Comparison of ENCODE assay signal across 20 cellular contexts in genomic region chr11:135008412-135008811, GRCh38.
DNase-seq lines count a peak whose midpoint lies in the region; TF ChIP-seq lines count a peak whose summit lies in the region.
"Had no signal": no experiment of that assay in that cellular context is flagged by ENCODE, and none has a peak within 500 bp of the region (broad histone marks: within the 10 kb centered on the region; RNA-seq: fewer than 3 reads in every experiment).

No MANE protein-coding gene starts in this region.

- H3K9me3 ChIP-seq in SJCRH30 (replicated peaks), result no peaks in the 10 kb centered on the region
- H3K9me3 ChIP-seq in smooth muscle cell (replicated peaks; ENCODE audit: low read depth), result no peaks in the 10 kb centered on the region
- H3K9me3 ChIP-seq: SJSA1 had no signal

- H3K27ac ChIP-seq in SJCRH30, result peak overlapping the region; percentile 77; the same call in 1 of the 2 replicates
- H3K27ac ChIP-seq in layer of hippocampus (ENCODE audit: low read depth, low read length), result peak overlapping the region; percentile 13
- H3K27ac ChIP-seq in smooth muscle cell (ENCODE audit: low read depth), result no peak overlapping the region
- H3K27ac ChIP-seq: SJSA1 had no signal

- no peaks in the 10 kb centered on the region for H3F3A ChIP-seq in smooth muscle cell (ENCODE audit: low read depth)

- H3K9me3 Mint-ChIP-seq in brain, result peaks cover 0 to 30% (median 12%) of the 10 kb centered on the region in 5 experiments

- no peaks in the 10 kb centered on the region for H3K36me3 Mint-ChIP-seq in brain
- H3K36me3 Mint-ChIP-seq: CD4-positive, alpha-beta memory T cell had no signal

- peaks cover 46% of the 10 kb centered on the region for H3K4me1 Mint-ChIP-seq in brain
- H3K4me1 Mint-ChIP-seq: CD4-positive, alpha-beta memory T cell had no signal

- H3K27me3 Mint-ChIP-seq in brain, result peaks cover 3% of the 10 kb centered on the region

- H3K4me3 Mint-ChIP-seq in brain, result peak overlapping the region in 4 of 5 experiments; percentile 5 to 67 (median 54)
- H3K4me3 Mint-ChIP-seq: CD4-positive, alpha-beta memory T cell; HFFc6 had no signal

- H2AFZ ChIP-seq in smooth muscle cell (ENCODE audit: low read depth), result no peak overlapping the region

- no peak for DNase-seq in SJCRH30
- no peak for DNase-seq in smooth muscle cell (lab: John Stamatoyannopoulos, UW; ENCODE audit: unreplicated experiment)
- DNase-seq in GM13976 (ENCODE audit: low spot score), result no peak
- no peak for DNase-seq in kidney glomerular epithelial cell (lab: John Stamatoyannopoulos, UW)
- DNase-seq in islet precursor cell, result no peak
- DNase-seq: C1 segment of cervical spinal cord; CD4-positive, alpha-beta memory T cell; GF-D8; H7; HFFc6; KBM-7; MV-4-11; NCI-H1105; NCI-H146; NCI-H1930; NCI-H2107; NCI-H748 treated with DMSO at 0.1 percent for 48 hours had no signal

- H3K36me3 ChIP-seq in SJCRH30, result no peaks in the 10 kb centered on the region
- H3K36me3 ChIP-seq in smooth muscle cell (ENCODE audit: low read depth), result no peaks in the 10 kb centered on the region
- H3K36me3 ChIP-seq: SJSA1 had no signal

- peak overlapping the region; percentile 75 for H3K4me2 ChIP-seq in smooth muscle cell

- H3K4me1 ChIP-seq in SJCRH30 (peaks cover 27% of the 10 kb centered on the region), smooth muscle cell (ENCODE audit: low read depth) (peaks cover 4% of the 10 kb centered on the region)
- H3K4me1 ChIP-seq: SJSA1 had no signal

- no peaks in the 10 kb centered on the region for H3K79me2 ChIP-seq in smooth muscle cell (ENCODE audit: low read depth)

- H3K4me3 ChIP-seq in SJCRH30 (no peak overlapping the region), smooth muscle cell (no peak overlapping the region)
- H3K4me3 ChIP-seq: SJSA1 had no signal

- TF ChIP-seq CTCF in brain (conservative IDR thresholded peaks at IDR 0.05) (no peak), smooth muscle cell (IDR thresholded peaks at IDR 0.05; ENCODE audit: borderline replicate concordance, insufficient read depth, poor library complexity, severe bottlenecking) (no peak), GM13976 (IDR thresholded peaks at IDR 0.05; ENCODE audit: borderline replicate concordance, control extremely low read depth, extremely low read depth, insufficient read depth, missing control alignments) (no peak)

- 87% methylated on average over 4 of the region's 4 CpGs for WGBS in smooth muscle cell (ENCODE audit: low lambda C conversion rate)

- no peaks in the 10 kb centered on the region for H3K27me3 ChIP-seq in SJCRH30
- H3K27me3 ChIP-seq in layer of hippocampus (ENCODE audit: control insufficient read depth, insufficient read depth, low read length), result no peaks in the 10 kb centered on the region
- H3K27me3 ChIP-seq in smooth muscle cell (ENCODE audit: low read depth), result no peaks in the 10 kb centered on the region
- H3K27me3 ChIP-seq: SJSA1 had no signal

- in situ Hi-C loops in GM13976 (cut with MboI; ENCODE audit: low sequenced_read_pairs, unreplicated experiment), result no loop called here

- peak overlapping the region; percentile 40 to 94 (median 86) for H3K27ac Mint-ChIP-seq in brain
- H3K27ac Mint-ChIP-seq: CD4-positive, alpha-beta memory T cell; HFFc6 had no signal

- H4K20me1 ChIP-seq in smooth muscle cell (ENCODE audit: low read depth), result no peaks in the 10 kb centered on the region

- no peak overlapping the region for H3K9ac ChIP-seq in smooth muscle cell (ENCODE audit: low read depth)
